Comparison of ENCODE assay signal across 23 cellular contexts in genomic region chr3:4306091-4306490, GRCh38. TPM values are rescaled to one million over a fixed set of nuclear protein-coding genes. Genes with fewer than 3 reads are reported as not detected.
DNase-seq lines count a peak whose midpoint lies in the region; ATAC-seq and TF ChIP-seq lines count a peak whose summit lies in the region.
"Had no signal": no experiment of that assay in that cellular context is flagged by ENCODE, and none has a peak within 500 bp of the region (broad histone marks: within the 10 kb centered on the region; RNA-seq: fewer than 3 reads in every experiment).

No MANE protein-coding gene starts in this region.

- H3K79me2 ChIP-seq in Loucy (ENCODE audit: insufficient read depth, low read length), result peaks cover 71% of the 10 kb centered on the region

- POLR2A ChIA-PET in naive thymus-derived CD8-positive, alpha-beta T cell (lab: Charles Lee), result no interaction called here

- H3K9ac ChIP-seq in Loucy (ENCODE audit: low read depth, low read length, poor library complexity, severe bottlenecking), result peak overlapping the region; percentile 97
- H3K9ac ChIP-seq: parathyroid adenoma had no signal

- H3K9me3 Mint-ChIP-seq in nephron progenitor cell, result peaks cover 55% of the 10 kb centered on the region
- no peaks in the 10 kb centered on the region for H3K9me3 Mint-ChIP-seq in naive thymus-derived CD8-positive, alpha-beta T cell
- H3K9me3 Mint-ChIP-seq: activated B cell treated with CpG ODN at 0.5 μM for 24 hours; dendritic cell treated with granulocyte-macrophage colony-stimulating factor and Interleukin-4, amounts not matched to agents 40 ng/mL and 50 ng/mL, for 4 days had no signal

- H3K9me3 ChIP-seq in Loucy (ENCODE audit: insufficient read depth, low read depth, low read length) (no peaks in the 10 kb centered on the region), thyroid gland (no peaks in the 10 kb centered on the region), mucosa of descending colon (no peaks in the 10 kb centered on the region)

- no peak overlapping the region for H2AFZ ChIP-seq in Loucy (ENCODE audit: low read length)
- H2AFZ ChIP-seq: parathyroid adenoma had no signal

- H3K4me1 Mint-ChIP-seq in nephron progenitor cell, result peaks cover 49% of the 10 kb centered on the region
- peaks cover 6 to 41% (median 29%) of the 10 kb centered on the region in 4 donors for H3K4me1 Mint-ChIP-seq in naive thymus-derived CD8-positive, alpha-beta T cell

- peak overlapping the region; percentile 80 for H3K4me2 ChIP-seq in Loucy (ENCODE audit: low read depth, low read length, poor library complexity, severe bottlenecking)

- H3K27me3 ChIP-seq in Loucy (ENCODE audit: insufficient read depth, low read length, poor library complexity, severe bottlenecking) (no peaks in the 10 kb centered on the region), thyroid gland (no peaks in the 10 kb centered on the region)

- H3K27ac Mint-ChIP-seq in nephron progenitor cell, result peak overlapping the region; percentile 16
- no peak overlapping the region for H3K27ac Mint-ChIP-seq in naive thymus-derived CD8-positive, alpha-beta T cell
- H3K27ac Mint-ChIP-seq: activated B cell treated with CpG ODN at 0.5 μM for 24 hours; dendritic cell treated with granulocyte-macrophage colony-stimulating factor and Interleukin-4, amounts not matched to agents 40 ng/mL and 50 ng/mL, for 4 days; stimulated activated naive B cell treated with anti-CD40 and anti-IgM and Interleukin-4, amounts not matched to agents 10 μg/mL and 1 μg/mL and 100 μg/mL, for 72 hours had no signal

- no peak for DNase-seq in nephron progenitor cell
- no peak for DNase-seq in thyroid gland
- DNase-seq in naive thymus-derived CD8-positive, alpha-beta T cell, result no peak
- no peak for DNase-seq in mucosa of descending colon
- no peak for DNase-seq in stimulated activated naive CD8-positive, alpha-beta T cell treated with anti-CD3 and anti-CD28 coated beads, Interleukin-15, Interleukin-2, amounts not matched to agents 100 U/mL and 50 U/mL, for 24 hours
- DNase-seq: activated B cell treated with CpG ODN at 0.5 μM for 24 hours; AML-193; amniotic stem cell; GDM1; head of caudate nucleus; NCI-H1694; NCI-H345; NK-92 treated with Interleukin-12 subunit alpha and Interleukin-12 subunit beta, amount 100 ng/mL, for 24 hours; SHP77; stimulated activated CD4-positive, alpha-beta T cell treated with anti-CD3 and anti-CD28 coated beads, Interleukin-12 subunit alpha, Interleukin-12 subunit beta, amount 100 ng/mL, for 4 hours; stimulated activated naive B cell treated with anti-CD40 and anti-IgM and Interleukin-4, amounts not matched to agents 10 μg/mL and 1 μg/mL and 100 μg/mL, for 72 hours; T-helper 17 cell had no signal

- H3K4me1 ChIP-seq in Loucy (ENCODE audit: insufficient read depth, low read length, poor library complexity, severe bottlenecking), result peaks cover 64% of the 10 kb centered on the region
- H3K4me1 ChIP-seq in thyroid gland, result peaks cover 41 to 58% of the 10 kb centered on the region in 2 donors
- H3K4me1 ChIP-seq in mucosa of descending colon (ENCODE audit: low read depth), result peaks cover 7% of the 10 kb centered on the region

- H3K36me3 Mint-ChIP-seq in nephron progenitor cell (ENCODE audit: low read depth), result peaks cover 80% of the 10 kb centered on the region
- H3K36me3 Mint-ChIP-seq in naive thymus-derived CD8-positive, alpha-beta T cell, result peaks cover 0 to 14% (median 10%) of the 10 kb centered on the region in 3 donors

- intact Hi-C loops in thyroid gland (cut with DNase I), result no loop called here
- intact Hi-C loops in mucosa of descending colon (cut with DNase I, micrococcal nuclease), result no loop called here

- ATAC-seq in naive thymus-derived CD8-positive, alpha-beta T cell, result no peak
- no peak for ATAC-seq in HG03442 (IDR thresholded peaks at IDR 0.05; ENCODE audit: unreplicated experiment)
- no peak for ATAC-seq in mucosa of descending colon
- no peak for ATAC-seq in stimulated activated naive CD8-positive, alpha-beta T cell treated with anti-CD3 and anti-CD28 coated beads, Interleukin-15, Interleukin-2, amounts not matched to agents 100 U/mL and 50 U/mL, for 24 hours
- ATAC-seq: stimulated activated naive B cell treated with anti-CD40 and anti-IgM and Interleukin-4, amounts not matched to agents 10 μg/mL and 1 μg/mL and 100 μg/mL, for 72 hours; T-helper 17 cell had no signal

- H3K4me3 Mint-ChIP-seq in nephron progenitor cell, result peak overlapping the region; percentile 42
- H3K4me3 Mint-ChIP-seq in naive thymus-derived CD8-positive, alpha-beta T cell, result no peak overlapping the region
- H3K4me3 Mint-ChIP-seq: activated B cell treated with CpG ODN at 0.5 μM for 24 hours; dendritic cell treated with granulocyte-macrophage colony-stimulating factor and Interleukin-4, amounts not matched to agents 40 ng/mL and 50 ng/mL, for 4 days; stimulated activated naive B cell treated with anti-CD40 and anti-IgM and Interleukin-4, amounts not matched to agents 10 μg/mL and 1 μg/mL and 100 μg/mL, for 72 hours; T-helper 17 cell had no signal

- H3K4me3 ChIP-seq in Loucy (ENCODE audit: low read length, poor library complexity, severe bottlenecking) (peak overlapping the region; percentile 93), thyroid gland (replicated peaks in 1 of 3) (no peak overlapping the region), mucosa of descending colon (no peak overlapping the region)

- TF ChIP-seq CTCF in Loucy (conservative IDR thresholded peaks at IDR 0.05; ENCODE audit: low read length), result no peak
- TF ChIP-seq CTCF in nephron progenitor cell (IDR thresholded peaks at IDR 0.05), result no peak
- no peak for TF ChIP-seq CTCF in thyroid gland (IDR thresholded peaks at IDR 0.05)
- TF ChIP-seq CTCF in mucosa of descending colon (IDR thresholded peaks at IDR 0.05), result no peak

- H3F3A ChIP-seq in Loucy (ENCODE audit: low read depth), result no peaks in the 10 kb centered on the region; the same call in 1 of the 2 replicates

- peaks cover 8% of the 10 kb centered on the region for H3K27me3 Mint-ChIP-seq in nephron progenitor cell (ENCODE audit: low read depth, poor library complexity)
- H3K27me3 Mint-ChIP-seq in naive thymus-derived CD8-positive, alpha-beta T cell, result no peaks in the 10 kb centered on the region
- H3K27me3 Mint-ChIP-seq: activated B cell treated with CpG ODN at 0.5 μM for 24 hours; dendritic cell treated with granulocyte-macrophage colony-stimulating factor and Interleukin-4, amounts not matched to agents 40 ng/mL and 50 ng/mL, for 4 days; stimulated activated naive B cell treated with anti-CD40 and anti-IgM and Interleukin-4, amounts not matched to agents 10 μg/mL and 1 μg/mL and 100 μg/mL, for 72 hours; T-helper 17 cell had no signal

- no peak for TF ChIP-seq POLR2A in thyroid gland (IDR thresholded peaks at IDR 0.05)

- H3K36me3 ChIP-seq in Loucy (ENCODE audit: insufficient read depth, low read length) (no peaks in the 10 kb centered on the region), thyroid gland (no peaks in the 10 kb centered on the region), mucosa of descending colon (ENCODE audit: low read depth) (no peaks in the 10 kb centered on the region)

- peak overlapping the region; percentile 69 for H3K27ac ChIP-seq in cingulate gyrus (ENCODE audit: low read depth, low read length)
- H3K27ac ChIP-seq in thyroid gland, result peak overlapping the region; percentile 70 to 98 (median 89)
- H3K27ac ChIP-seq: epithelial cell of prostate, parathyroid adenoma had no signal

- H3K9me2 ChIP-seq in Loucy (replicated peaks; ENCODE audit: low read depth, low read length), result no peaks in the 10 kb centered on the region

- H4K20me1 ChIP-seq in Loucy (ENCODE audit: insufficient read depth, low read length, poor library complexity, severe bottlenecking), result no peaks in the 10 kb centered on the region

- WGBS in thyroid gland, 2 donors, result 86 to 92% methylated on average over 8 of the region's 8 CpGs

RNA-seq across cellular contexts. Expression of gene SETMAR, which starts 2.9 kb away (rescaled TPM):
- total RNA-seq in thyroid gland (10 to 100 TPM; 33.4 to 36.7 (median 36.2) TPM), mucosa of descending colon (10 to 100 TPM; 11.3 to 15.4 (median 13.2) TPM)
- total RNA-seq in naive thymus-derived CD8-positive, alpha-beta T cell, result 10 to 100 TPM; 13.0 to 15.1 TPM
- polyA plus RNA-seq in naive thymus-derived CD8-positive, alpha-beta T cell, result 10 to 100 TPM in 2 of 3 donors, 1 to 10 TPM in 1; 8.0 to 18.3 (median 15.5) TPM
